ENCODE assay signal across 33 cellular contexts in the genomic region with DNA sequence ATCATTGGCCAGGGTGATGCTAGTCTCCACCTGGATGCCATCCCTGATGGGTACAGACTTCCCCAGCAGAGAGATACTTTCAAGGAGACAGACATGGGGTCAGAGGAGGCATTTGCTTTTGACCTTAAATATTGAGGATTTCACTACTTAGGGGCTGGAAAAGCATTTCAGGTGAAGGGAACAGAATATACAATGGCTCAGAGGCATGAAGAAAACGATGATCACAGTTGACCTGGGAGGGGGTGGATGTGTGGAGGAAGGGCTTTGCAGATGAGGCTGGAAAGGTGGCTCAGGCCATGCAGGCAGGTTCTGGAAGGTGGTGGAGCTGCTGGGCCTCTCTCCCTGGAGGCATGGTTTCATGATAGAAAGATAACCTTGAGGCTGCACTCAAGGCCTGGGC. TPM values are rescaled to one million over a fixed set of nuclear protein-coding genes. Genes with fewer than 3 reads are reported as not detected.
DNase-seq lines count a peak whose midpoint lies in the region; ATAC-seq, FAIRE-seq and TF ChIP-seq lines count a peak whose summit lies in the region.
"Had no signal": no experiment of that assay in that cellular context is flagged by ENCODE, and none has a peak within 500 bp of the region (broad histone marks: within the 10 kb centered on the region; RNA-seq: fewer than 3 reads in every experiment).

No MANE protein-coding gene starts in this region.

- FAIRE-seq in A549 (lab: Jason Lieb, UNC) (no peak), H1 (lab: Jason Lieb, UNC) (no peak)
- FAIRE-seq: GM12891 had no signal

- peaks cover 3% of the 10 kb centered on the region for H3K4me1 Mint-ChIP-seq in neural progenitor cell

- H4K5ac ChIP-seq in H1 (ENCODE audit: insufficient read length, low read depth, low read length) = no peak overlapping the region

- H2BK15ac ChIP-seq in H1 (ENCODE audit: low read length) = no peak overlapping the region

- peaks cover 9% of the 10 kb centered on the region; the same call in 1 of the 3 replicates for H3K4me1 ChIP-seq in A549
- no peaks in the 10 kb centered on the region for H3K4me1 ChIP-seq in HEK293 (ENCODE audit: control insufficient read depth, insufficient read depth, low read length)
- peaks cover 0 to 9% (median 1%) of the 10 kb centered on the region in 4 experiments; a peak in 3 of 7 replicates for H3K4me1 ChIP-seq in H1 (replicated peaks in 1 of 4; ENCODE audit: control insufficient read depth in 3 of 4, insufficient read depth in 4 of 4, low read length in 3 of 4)
- peaks cover 6% of the 10 kb centered on the region for H3K4me1 ChIP-seq in neural progenitor cell
- peaks cover 0 to 19% (median 12%) of the 10 kb centered on the region in 4 donors for H3K4me1 ChIP-seq in stomach
- H3K4me1 ChIP-seq: Caco-2, SJSA1 had no signal

- H3K9me3 ChIP-seq in A549 (peaks cover 19% of the 10 kb centered on the region), HEK293 (ENCODE audit: control insufficient read depth, insufficient read depth, low read depth, low read length) (no peaks in the 10 kb centered on the region), H1 (ENCODE audit: insufficient read depth in 2 of 2, low read depth in 1 of 2, low read length in 1 of 2) (peaks cover 17 to 22% of the 10 kb centered on the region in 2 experiments), neural progenitor cell (ENCODE audit: low read depth) (no peaks in the 10 kb centered on the region), stomach (peaks cover 20 to 26% (median 25%) of the 10 kb centered on the region in 4 donors)

- H3K4me2 ChIP-seq in A549 (no peak overlapping the region), H1 (ENCODE audit: insufficient read depth in 1 of 2, low read depth in 2 of 2, low read length in 2 of 2) (no peak overlapping the region), neural progenitor cell (no peak overlapping the region)
- H3K4me2 ChIP-seq: BLaER1 treated with 17β-estradiol and CSF1 and Interleukin-3, amounts not matched to agents 10 nM and 100 nM; PC-9 had no signal

- H2BK12ac ChIP-seq in H1 (ENCODE audit: low read depth, low read length) = no peak overlapping the region

- H4K8ac ChIP-seq in H1 (ENCODE audit: extremely low read depth, insufficient read depth, low read length) = no peak overlapping the region

- no peak overlapping the region for H3K27ac ChIP-seq in A549
- no peak overlapping the region for H3K27ac ChIP-seq in HEK293 (ENCODE audit: extremely low read depth, low read depth, low read length)
- H3K27ac ChIP-seq in H1 (ENCODE audit: low read depth, low read length) = no peak overlapping the region
- H3K27ac ChIP-seq in neural progenitor cell = no peak overlapping the region
- no peak overlapping the region for H3K27ac ChIP-seq in stomach
- H3K27ac ChIP-seq: BLaER1 treated with 17β-estradiol and CSF1 and Interleukin-3, amounts not matched to agents 10 nM and 100 nM; HL-60; PC-9; SJSA1 had no signal

- no peak for TF ChIP-seq EP300 in A549 (IDR thresholded peaks at IDR 0.05)
- TF ChIP-seq EP300 in H1 (IDR thresholded peaks at IDR 0.05; ENCODE audit: borderline replicate concordance in 1 of 2, low read depth in 2 of 2, low read length in 2 of 2) = no peak
- TF ChIP-seq EP300 in stomach (IDR thresholded peaks at IDR 0.05) = no peak

- H3K18ac ChIP-seq in H1 (ENCODE audit: extremely low read depth, low read length) = no peak overlapping the region

- no peak overlapping the region for H2BK5ac ChIP-seq in H1 (ENCODE audit: low read depth, low read length)

- peaks cover 18% of the 10 kb centered on the region for H3K9me3 Mint-ChIP-seq in neural progenitor cell

- peaks cover 0 to 17% (median 7%) of the 10 kb centered on the region in 4 experiments; a peak in 6 of 7 replicates for H3K27me3 ChIP-seq in H1 (replicated peaks in 1 of 4; ENCODE audit: control insufficient read depth in 3 of 4, extremely low read depth in 1 of 4, insufficient read depth in 3 of 4, low read length in 3 of 4)
- H3K27me3 ChIP-seq in neural progenitor cell = peaks cover 42% of the 10 kb centered on the region
- peaks cover 7 to 76% (median 34%) of the 10 kb centered on the region in 3 donors for H3K27me3 ChIP-seq in stomach
- peaks cover 17% of the 10 kb centered on the region for H3K27me3 ChIP-seq in H7 (ENCODE audit: control insufficient read depth, insufficient read depth, low read length)

- peak overlapping the region; percentile 33 for H3K4me3 Mint-ChIP-seq in neural progenitor cell

- no peaks in the 10 kb centered on the region for H3K36me3 Mint-ChIP-seq in neural progenitor cell

- no peak overlapping the region for H2AK5ac ChIP-seq in H1 (ENCODE audit: low read depth, low read length)

- no peak overlapping the region for H4K91ac ChIP-seq in H1 (replicated peaks; ENCODE audit: insufficient read length, low read length)

- no peaks in the 10 kb centered on the region for H3F3A ChIP-seq in neural progenitor cell (ENCODE audit: low read depth)

- ATAC-seq in A549 (no peak), HG02798 (IDR thresholded peaks at IDR 0.05; ENCODE audit: poor library complexity, unreplicated experiment) (no peak)
- ATAC-seq: HCT116 had no signal

- H2BK20ac ChIP-seq in H1 (ENCODE audit: low read length) = no peak overlapping the region

- no peaks in the 10 kb centered on the region for H3K79me1 ChIP-seq in H1 (ENCODE audit: low read depth, low read length)

- peaks cover 7% of the 10 kb centered on the region; the same call in 1 of the 2 replicates for H3K23me2 ChIP-seq in H1 (ENCODE audit: low read depth, low read length)

- DNase-seq in A549 (ENCODE audit: low read depth in 1 of 2, low spot score in 1 of 2) = no peak
- no peak for DNase-seq in H1 (ENCODE audit: low read depth in 1 of 2, low spot score in 2 of 2)
- no peak for DNase-seq in neural progenitor cell (ENCODE audit: low spot score)
- no peak for DNase-seq in stomach
- DNase-seq in H7 = no peak
- DNase-seq: Caco-2; CD4-positive, alpha-beta memory T cell; DMS 273 treated with DMSO at 0.1 percent for 48 hours; DMS79 treated with DMSO at 0.1 percent for 48 hours; GF-D8; GOT3; Kasumi-1; NCI-H1105 treated with DMSO at 0.1 percent for 48 hours; NCI-H146; NCI-H1930; NCI-H2107; NCI-H446; NCI-H524 treated with DMSO at 0.1 percent for 48 hours; NCI-H82; NK-92 treated with Interleukin-12 subunit alpha and Interleukin-12 subunit beta, amount 100 ng/mL, for 24 hours; PC-9; Right ventricle myocardium superior; RPMI8226 had no signal

- no peak overlapping the region for H3K56ac ChIP-seq in H1 (replicated peaks; ENCODE audit: insufficient read length, low read depth, low read length)

- H3K36me3 ChIP-seq in HEK293 (ENCODE audit: control insufficient read depth in 2 of 2, insufficient read depth in 1 of 2, low read length in 2 of 2) (no peaks in the 10 kb centered on the region), H1 (ENCODE audit: control insufficient read depth in 2 of 4, insufficient read depth in 4 of 4, low read length in 3 of 4) (peaks cover 0 to 14% (median 3%) of the 10 kb centered on the region in 4 experiments; a peak in 2 of 8 replicates), neural progenitor cell (no peaks in the 10 kb centered on the region), stomach (peaks cover 0 to 12% (median 0%) of the 10 kb centered on the region in 4 donors), H7 (replicated peaks; ENCODE audit: control insufficient read depth, insufficient read depth, low read length) (no peaks in the 10 kb centered on the region; the same call in 1 of the 2 replicates)
- H3K36me3 ChIP-seq: BLaER1 treated with 17β-estradiol and CSF1 and Interleukin-3, amounts not matched to agents 10 nM and 100 nM; SJSA1 had no signal

- H2AFZ ChIP-seq in H1 (ENCODE audit: low read length) = no peak overlapping the region
- H2AFZ ChIP-seq in neural progenitor cell (replicated peaks) = no peak overlapping the region
- H2AFZ ChIP-seq: PC-9 had no signal

- intact Hi-C loops in stomach (cut with DNase I; ENCODE audit: low total_unique reads) = no loop called here

- no peak overlapping the region for H3K27ac Mint-ChIP-seq in neural progenitor cell

- H3K4me3 ChIP-seq in A549 (no peak overlapping the region), HEK293 (ENCODE audit: low read depth, low read length) (no peak overlapping the region), H1 (ENCODE audit: extremely low read depth in 1 of 4, insufficient read depth in 2 of 4, low read depth in 3 of 4, low read length in 4 of 4) (no peak overlapping the region), neural progenitor cell (no peak overlapping the region), stomach (no peak overlapping the region), H7 (ENCODE audit: insufficient read depth, low read depth, low read length) (no peak overlapping the region)
- H3K4me3 ChIP-seq: PC-9, SJSA1 had no signal

- H3K79me2 ChIP-seq in H1 (ENCODE audit: control insufficient read depth in 1 of 2, insufficient read depth in 2 of 2, low read length in 2 of 2) (no peaks in the 10 kb centered on the region), neural progenitor cell (ENCODE audit: low read depth) (no peaks in the 10 kb centered on the region)

- TF ChIP-seq RAD21 in A549 (conservative IDR thresholded peaks at IDR 0.05 in 1 of 2, IDR thresholded peaks at IDR 0.05 in 1 of 2) (no peak), H1 (IDR thresholded peaks at IDR 0.05 in 1 of 2, conservative IDR thresholded peaks at IDR 0.05 in 1 of 2; ENCODE audit: low read depth in 2 of 2, low read length in 2 of 2) (no peak)

- CTCF ChIA-PET in A549 (lab: Yijun Ruan, JAX) (interaction anchor here (0.6 kb wide), 1 partner anchor 206 kb away, joined by 4 read pairs; no protein-coding TSS in a partner anchor), HEK293 (lab: Yijun Ruan, JAX) (interaction anchor here (0.7 kb wide), 1 partner anchor 622 kb away, joined by 3 read pairs; no protein-coding TSS in a partner anchor), H1 (lab: Charles Lee; ENCODE audit: partially characterized antibody) (interaction anchor here (1.1 to 2.4 kb wide), 4 partner anchors 10 to 231 kb away, joined by 3 to 17 read pairs (median 10); a partner anchor contains a TSS)

- TF ChIP-seq CTCF in A549 (IDR thresholded peaks at IDR 0.05) = no peak
- TF ChIP-seq CTCF in HEK293 (tag by site-specific recombination; IDR thresholded peaks at IDR 0.05) = no peak
- TF ChIP-seq CTCF in H1 (IDR thresholded peaks at IDR 0.05; ENCODE audit: control extremely low read depth in 1 of 3, insufficient read depth in 1 of 3, low read depth in 1 of 3, low read length in 3 of 3) = no peak
- TF ChIP-seq CTCF in neural progenitor cell (IDR thresholded peaks at IDR 0.05) = no peak
- TF ChIP-seq CTCF in stomach (IDR thresholded peaks at IDR 0.05) = no peak

- H3K9ac ChIP-seq in H1 (replicated peaks in 1 of 4; ENCODE audit: extremely low read depth in 1 of 4, low read depth in 3 of 4, low read length in 3 of 4) (no peak overlapping the region), neural progenitor cell (no peak overlapping the region)
- H3K9ac ChIP-seq: BLaER1 treated with 17β-estradiol and CSF1 and Interleukin-3, amounts not matched to agents 10 nM and 100 nM had no signal

- 85% methylated on average over 1 of the region's 1 CpG for WGBS in A549 (ENCODE audit: missing lambda C conversion rate)
- 100% methylated on average over 1 of the region's 1 CpG; no CpG with 5 or more reads in 1 of the 2 experiments for WGBS in H1 (ENCODE audit: extremely low coverage in 1 of 2, insufficient coverage in 1 of 2, insufficient read length in 1 of 2, insufficient replicate concordance in 2 of 2, low coverage in 1 of 2, low lambda C conversion rate in 2 of 2, missing lambda C conversion rate in 1 of 2), 2 experiments
- 92 to 96% (median 94%) methylated on average over 1 of the region's 1 CpG for WGBS in stomach, 5 donors

- no peak overlapping the region for H3K14ac ChIP-seq in H1 (ENCODE audit: insufficient read length)

- H4K20me1 ChIP-seq in H1 (replicated peaks in 1 of 2; ENCODE audit: control insufficient read depth in 1 of 2, insufficient read depth in 2 of 2, low read length in 2 of 2) = no peaks in the 10 kb centered on the region
- H4K20me1 ChIP-seq in neural progenitor cell (ENCODE audit: low read depth) = peaks cover 6% of the 10 kb centered on the region
- H4K20me1 ChIP-seq: BLaER1 treated with 17β-estradiol and CSF1 and Interleukin-3, amounts not matched to agents 10 nM and 100 nM had no signal

- TF ChIP-seq POLR2A in A549 (IDR thresholded peaks at IDR 0.05; ENCODE audit: low read length) (no peak), H1 (IDR thresholded peaks at IDR 0.05; ENCODE audit: control extremely low read depth in 1 of 2, low read depth in 2 of 2, low read length in 2 of 2) (no peak), stomach (IDR thresholded peaks at IDR 0.05) (no peak)

- H3K23ac ChIP-seq in H1 (ENCODE audit: insufficient read length) = no peak overlapping the region

- H3K27me3 Mint-ChIP-seq in neural progenitor cell (ENCODE audit: insufficient read depth, low read depth) = peaks cover 34% of the 10 kb centered on the region
- H3K27me3 Mint-ChIP-seq: CD4-positive, alpha-beta memory T cell had no signal

- H3K4ac ChIP-seq in H1 (replicated peaks; ENCODE audit: insufficient read length, low read depth, low read length) = no peak overlapping the region

- no peak overlapping the region for H2BK120ac ChIP-seq in H1 (replicated peaks; ENCODE audit: low read depth, low read length)

- POLR2A ChIA-PET in A549 (lab: Yijun Ruan, JAX) = no interaction called here
- POLR2A ChIA-PET in HEK293 (lab: Yijun Ruan, JAX) = no interaction called here
- POLR2A ChIA-PET in H1 (lab: Charles Lee; ENCODE audit: partially characterized antibody) = interaction anchor here (1.0 to 1.4 kb wide), 2 partner anchors 20 to 36 kb away, joined by 3 to 4 read pairs; a partner anchor contains a TSS

RNA-seq across cellular contexts. Expression of a gene that starts 3.9 kb away (rescaled TPM):
- polyA plus RNA-seq in A549 (2011; rRNA removed) (0.12 and 0.13 TPM in 2 replicates), A549 (2017; fragmentation: RNase III; extraction: RNeasy Plus Mini Kit Qiagen cat#74134 plus additional on column Dnase treatment) (0.25 to 0.45 TPM (median 0.32 TPM) in 3 replicates), H1 (2011; rRNA removed) (20.5 and 37.8 TPM in 2 replicates), stomach (1 to 10 TPM; 2.0 to 3.4 (median 2.9) TPM)
- polyA plus RNA-seq in A549 (2012; cell fraction: cytosol; rRNA removed) = 0.13 TPM in 2 replicates
- 0.55 and 0.71 TPM in 2 replicates for polyA plus RNA-seq in A549 (2012; cell fraction: nucleus; rRNA removed)
- polyA minus RNA-seq in A549 (2011; rRNA and poly(A)+ RNA removed) = not detected in 2 replicates
- total RNA-seq in H1 (2021; fragmentation: NEBNext Ultra II Directional; extraction: Animal tissue kit (Norgen Biotek cat#: 25700)) = 21.4 and 21.5 TPM in 2 replicates
- polyA plus RNA-seq in H1 (2011; cell fraction: cytosol; rRNA removed) = 25.4 TPM
- polyA plus RNA-seq in H1 (2011; cell fraction: nucleus; rRNA removed) = 41.2 TPM
- 10.5 to 20.3 TPM (median 18.1 TPM) in 4 replicates for polyA plus RNA-seq in H1 (2012, experiment 1 of 2)
- 15.0 TPM for polyA plus RNA-seq in H1 (2012, experiment 2 of 2)
- polyA plus RNA-seq in H1 (2013, experiment 1 of 2) = 15.8 TPM
- 15.4 TPM for polyA plus RNA-seq in H1 (2013, experiment 2 of 2)
- 8.1 and 9.1 TPM in 2 replicates for polyA minus RNA-seq in H1 (2011; rRNA and poly(A)+ RNA removed)
- 15.0 TPM for polyA minus RNA-seq in H1 (2011; cell fraction: cytosol; rRNA and poly(A)+ RNA removed)
- 11.9 TPM for polyA minus RNA-seq in H1 (2011; cell fraction: nucleus; rRNA and poly(A)+ RNA removed)
- total RNA-seq in neural progenitor cell (ENCODE audit: low replicate concordance) (2.4 and 2.8 TPM in 2 replicates), stomach (10 to 100 TPM in 2 of 5 donors, 1 to 10 TPM in 2, not detected in 1; 1.4 to 48.7 (median 12.1) TPM)
- 19.1 and 22.8 TPM in 2 replicates for total RNA-seq in H7 (2014; rRNA removed; shearing (Covaris generic))
- total RNA-seq: M059J, PC-9, SJSA1 had no signal
- polyA plus RNA-seq: AG04450 had no signal

RNA-seq across cellular contexts. Expression of a gene that starts 10.3 kb away (rescaled TPM):
- polyA plus RNA-seq in A549 (2011; rRNA removed) (not detected in 2 replicates), A549 (2017; fragmentation: RNase III; extraction: RNeasy Plus Mini Kit Qiagen cat#74134 plus additional on column Dnase treatment) (not detected in 3 replicates), H1 (2011; rRNA removed) (0.08 and 0.19 TPM in 2 replicates), stomach (not detected)
- polyA plus RNA-seq in A549 (2012; cell fraction: cytosol; rRNA removed) = not detected in 2 replicates
- polyA plus RNA-seq in A549 (2012; cell fraction: nucleus; rRNA removed) = not detected in 2 replicates
- not detected in 2 replicates for polyA minus RNA-seq in A549 (2011; rRNA and poly(A)+ RNA removed)
- not detected in 2 replicates for total RNA-seq in H1 (2021; fragmentation: NEBNext Ultra II Directional; extraction: Animal tissue kit (Norgen Biotek cat#: 25700))
- 0.09 TPM for polyA plus RNA-seq in H1 (2011; cell fraction: cytosol; rRNA removed)
- 0.33 TPM for polyA plus RNA-seq in H1 (2011; cell fraction: nucleus; rRNA removed)
- polyA plus RNA-seq in H1 (2012, experiment 1 of 2) = 0.11 TPM in 1 of 4 replicates, not detected in the others
- not detected for polyA plus RNA-seq in H1 (2012, experiment 2 of 2)
- polyA plus RNA-seq in H1 (2013, experiment 1 of 2) = 0.04 TPM
- polyA plus RNA-seq in H1 (2013, experiment 2 of 2) = 0.06 TPM
- not detected in 2 replicates for polyA minus RNA-seq in H1 (2011; rRNA and poly(A)+ RNA removed)
- not detected for polyA minus RNA-seq in H1 (2011; cell fraction: cytosol; rRNA and poly(A)+ RNA removed)
- 0.40 TPM for polyA minus RNA-seq in H1 (2011; cell fraction: nucleus; rRNA and poly(A)+ RNA removed)
- total RNA-seq in neural progenitor cell (ENCODE audit: low replicate concordance) (not detected in 2 replicates), stomach (not detected)
- total RNA-seq in H7 (2014; rRNA removed; shearing (Covaris generic)) = not detected in 2 replicates
- total RNA-seq: A172; Caco-2; CD4-positive, alpha-beta memory T cell; M059J; PC-9; Right ventricle myocardium superior; SJSA1 had no signal
- polyA plus RNA-seq: AG04450; CD4-positive, alpha-beta memory T cell had no signal

RNA-seq across cellular contexts. Expression of a gene that starts 19.8 kb away (rescaled TPM):
- 27.1 and 30.8 TPM in 2 replicates for polyA plus RNA-seq in A549 (2011; rRNA removed)
- polyA plus RNA-seq in A549 (2012; cell fraction: cytosol; rRNA removed) = 73.1 and 78.8 TPM in 2 replicates
- polyA plus RNA-seq in A549 (2012; cell fraction: nucleus; rRNA removed) = 37.9 and 44.6 TPM in 2 replicates
- 45.3 to 48.9 TPM (median 47.5 TPM) in 3 replicates for polyA plus RNA-seq in A549 (2017; fragmentation: RNase III; extraction: RNeasy Plus Mini Kit Qiagen cat#74134 plus additional on column Dnase treatment)
- polyA minus RNA-seq in A549 (2011; rRNA and poly(A)+ RNA removed) = 5.1 and 8.6 TPM in 2 replicates
- total RNA-seq in H1 (2021; fragmentation: NEBNext Ultra II Directional; extraction: Animal tissue kit (Norgen Biotek cat#: 25700)) = 72.8 and 80.3 TPM in 2 replicates
- 63.8 and 83.6 TPM in 2 replicates for polyA plus RNA-seq in H1 (2011; rRNA removed)
- polyA plus RNA-seq in H1 (2011; cell fraction: cytosol; rRNA removed) = 71.0 TPM
- polyA plus RNA-seq in H1 (2011; cell fraction: nucleus; rRNA removed) = 47.1 TPM
- 42.7 to 64.5 TPM (median 57.7 TPM) in 4 replicates for polyA plus RNA-seq in H1 (2012, experiment 1 of 2)
- 118 TPM for polyA plus RNA-seq in H1 (2012, experiment 2 of 2)
- 48.2 TPM for polyA plus RNA-seq in H1 (2013, experiment 1 of 2)
- 51.1 TPM for polyA plus RNA-seq in H1 (2013, experiment 2 of 2)
- 6.2 and 7.2 TPM in 2 replicates for polyA minus RNA-seq in H1 (2011; rRNA and poly(A)+ RNA removed)
- 19.3 TPM for polyA minus RNA-seq in H1 (2011; cell fraction: cytosol; rRNA and poly(A)+ RNA removed)
- 11.1 TPM for polyA minus RNA-seq in H1 (2011; cell fraction: nucleus; rRNA and poly(A)+ RNA removed)
- 15.1 and 21.4 TPM in 2 replicates for total RNA-seq in neural progenitor cell (ENCODE audit: low replicate concordance)
- 100 to 1,000 TPM in 2 of 5 donors, 10 to 100 TPM in 3; 15.2 to 163 (median 58.7) TPM for total RNA-seq in stomach
- polyA plus RNA-seq in stomach = 100 to 1,000 TPM; 155 to 221 (median 174) TPM
- total RNA-seq in H7 (2014; rRNA removed; shearing (Covaris generic)) = 56.3 and 62.1 TPM in 2 replicates

RNA-seq across cellular contexts. Expression of a gene that starts 20.8 kb away (rescaled TPM):
- polyA plus RNA-seq in A549 (2011; rRNA removed) (5.5 and 6.9 TPM in 2 replicates), A549 (2017; fragmentation: RNase III; extraction: RNeasy Plus Mini Kit Qiagen cat#74134 plus additional on column Dnase treatment) (8.7 to 10.0 TPM (median 9.8 TPM) in 3 replicates), H1 (2011; rRNA removed) (36.9 and 48.4 TPM in 2 replicates), stomach (10 to 100 TPM; 15.7 to 17.4 (median 16.7) TPM)
- polyA plus RNA-seq in A549 (2012; cell fraction: cytosol; rRNA removed) = 12.6 and 17.7 TPM in 2 replicates
- polyA plus RNA-seq in A549 (2012; cell fraction: nucleus; rRNA removed) = 52.5 and 64.9 TPM in 2 replicates
- 4.7 and 5.7 TPM in 2 replicates for polyA minus RNA-seq in A549 (2011; rRNA and poly(A)+ RNA removed)
- 21.4 and 23.4 TPM in 2 replicates for total RNA-seq in H1 (2021; fragmentation: NEBNext Ultra II Directional; extraction: Animal tissue kit (Norgen Biotek cat#: 25700))
- 33.3 TPM for polyA plus RNA-seq in H1 (2011; cell fraction: cytosol; rRNA removed)
- polyA plus RNA-seq in H1 (2011; cell fraction: nucleus; rRNA removed) = 74.8 TPM
- polyA plus RNA-seq in H1 (2012, experiment 1 of 2) = 17.8 to 23.6 TPM (median 21.2 TPM) in 4 replicates
- 27.9 TPM for polyA plus RNA-seq in H1 (2012, experiment 2 of 2)
- 20.4 TPM for polyA plus RNA-seq in H1 (2013, experiment 1 of 2)
- polyA plus RNA-seq in H1 (2013, experiment 2 of 2) = 17.7 TPM
- 12.6 and 14.5 TPM in 2 replicates for polyA minus RNA-seq in H1 (2011; rRNA and poly(A)+ RNA removed)
- polyA minus RNA-seq in H1 (2011; cell fraction: cytosol; rRNA and poly(A)+ RNA removed) = 25.8 TPM
- 32.4 TPM for polyA minus RNA-seq in H1 (2011; cell fraction: nucleus; rRNA and poly(A)+ RNA removed)
- total RNA-seq in neural progenitor cell (ENCODE audit: low replicate concordance) (17.3 and 41.1 TPM in 2 replicates), stomach (100 to 1,000 TPM in 1 of 5 donors, 10 to 100 TPM in 3, 1 to 10 TPM in 1; 9.4 to 111 (median 16.4) TPM)
- total RNA-seq in H7 (2014; rRNA removed; shearing (Covaris generic)) = 36.8 and 37.3 TPM in 2 replicates
